15 cellular contexts compared by ENCODE assay signal in genomic region chr12:91718326-91718725, GRCh38.
"Had no signal": no experiment of that assay in that cellular context is flagged by ENCODE, and none has a peak within 500 bp of the region (broad histone marks: within the 10 kb centered on the region; RNA-seq: fewer than 3 reads in every experiment).

No MANE protein-coding gene starts in this region.

- H3K27ac ChIP-seq: cardiac muscle cell, Peyer's patch had no signal

- ATAC-seq: activated CD4-positive, CD25-positive, alpha-beta regulatory T cell treated with anti-CD3 and anti-CD28 coated beads, Interleukin-2, amount 50 U/mL, for 24 hours; activated CD8-positive, alpha-beta T cell treated with anti-CD3 and anti-CD28 coated beads for 36 hours had no signal

- H3K36me3 ChIP-seq: cardiac muscle cell, Peyer's patch had no signal

- DNase-seq: activated CD4-positive, alpha-beta T cell treated with anti-CD3 and anti-CD28 coated beads for 4 hours; activated CD8-positive, alpha-beta memory T cell treated with anti-CD3 and anti-CD28 coated beads, Interleukin-2, amount 50 U/mL, for 48 hours; activated CD8-positive, alpha-beta T cell treated with anti-CD3 and anti-CD28 coated beads for 36 hours; activated T-cell treated with anti-CD3 and anti-CD28 coated beads, Interleukin-2, amount 50 U/mL, for 1 hour; amygdala; NCI-H1105 treated with DMSO at 0.1 percent for 48 hours; NCI-H1436 treated with DMSO at 0.1 percent for 48 hours; NCI-H187; NCI-H2081; NCI-H510A treated with DMSO at 0.1 percent for 48 hours; Peyer's patch; SHP77 treated with DMSO at 0.1 percent for 48 hours; T-helper 1 cell had no signal

- H3K27me3 ChIP-seq: cardiac muscle cell, Peyer's patch had no signal

- H3K4me1 ChIP-seq: Peyer's patch had no signal

- H3K4me3 ChIP-seq: cardiac muscle cell, Peyer's patch had no signal

- H3K9me3 ChIP-seq: Peyer's patch had no signal
